In genomic region chr13:38902551-38902950, GRCh38 we compare ENCODE assay signal across 15 cellular contexts.
"Had no signal": no experiment of that assay in that cellular context is flagged by ENCODE, and none has a peak within 500 bp of the region (broad histone marks: within the 10 kb centered on the region; RNA-seq: fewer than 3 reads in every experiment).

No MANE protein-coding gene starts in this region.

- H3K36me3 ChIP-seq: pancreas had no signal

- H3K27ac Mint-ChIP-seq: activated CD4-positive, alpha-beta memory T cell treated with anti-CD3 and anti-CD28 coated beads for 36 hours; activated naive CD8-positive, alpha-beta T cell treated with anti-CD3 and anti-CD28 coated beads for 36 hours had no signal

- H3K4me1 Mint-ChIP-seq: activated naive CD8-positive, alpha-beta T cell treated with anti-CD3 and anti-CD28 coated beads for 36 hours; neural crest cell had no signal

- H3K4me3 Mint-ChIP-seq: activated CD4-positive, alpha-beta memory T cell treated with anti-CD3 and anti-CD28 coated beads for 36 hours; activated naive CD8-positive, alpha-beta T cell treated with anti-CD3 and anti-CD28 coated beads for 36 hours; activated T-cell treated with anti-CD3 and anti-CD28 coated beads, Interleukin-2, amount 50 U/mL, for 4 hours; neural crest cell had no signal

- ATAC-seq: activated T-cell treated with anti-CD3 and anti-CD28 coated beads, Interleukin-2, amount 50 U/mL, for 4 hours; left ventricle myocardium superior had no signal

- H3K36me3 Mint-ChIP-seq: activated CD4-positive, alpha-beta memory T cell treated with anti-CD3 and anti-CD28 coated beads for 36 hours; activated naive CD8-positive, alpha-beta T cell treated with anti-CD3 and anti-CD28 coated beads for 36 hours had no signal

- FAIRE-seq: kidney, pancreas had no signal

- H3K4me3 ChIP-seq: dorsolateral prefrontal cortex, pancreas had no signal

- H3K27ac ChIP-seq: dorsolateral prefrontal cortex, pancreas had no signal

- DNase-seq: activated CD4-positive, alpha-beta memory T cell treated with anti-CD3 and anti-CD28 coated beads for 36 hours; activated gamma-delta T cell; activated naive CD8-positive, alpha-beta T cell treated with anti-CD3 and anti-CD28 coated beads for 36 hours; activated T-cell treated with anti-CD3 and anti-CD28 coated beads, Interleukin-2, amount 50 U/mL, for 4 hours; anterior cingulate cortex; dorsolateral prefrontal cortex; foreskin melanocyte; kidney; left ventricle myocardium superior; pancreas; stimulated activated CD4-positive, alpha-beta T cell treated with anti-CD3 and anti-CD28 coated beads, Interleukin-2, amount 100 ng/mL, for 48 hours; stimulated activated naive CD4-positive, alpha-beta T cell treated with Interleukin-2 at 50 U/mL for 16 hours; T1000; trophoblast cell had no signal

- H3K9me3 Mint-ChIP-seq: activated CD4-positive, alpha-beta memory T cell treated with anti-CD3 and anti-CD28 coated beads for 36 hours; activated naive CD8-positive, alpha-beta T cell treated with anti-CD3 and anti-CD28 coated beads for 36 hours; activated T-cell treated with anti-CD3 and anti-CD28 coated beads, Interleukin-2, amount 50 U/mL, for 4 hours had no signal

- H3K27me3 ChIP-seq: dorsolateral prefrontal cortex, pancreas had no signal

- H3K9me3 ChIP-seq: pancreas had no signal
